ENCODE assay signal across 32 cellular contexts in the genomic region with DNA sequence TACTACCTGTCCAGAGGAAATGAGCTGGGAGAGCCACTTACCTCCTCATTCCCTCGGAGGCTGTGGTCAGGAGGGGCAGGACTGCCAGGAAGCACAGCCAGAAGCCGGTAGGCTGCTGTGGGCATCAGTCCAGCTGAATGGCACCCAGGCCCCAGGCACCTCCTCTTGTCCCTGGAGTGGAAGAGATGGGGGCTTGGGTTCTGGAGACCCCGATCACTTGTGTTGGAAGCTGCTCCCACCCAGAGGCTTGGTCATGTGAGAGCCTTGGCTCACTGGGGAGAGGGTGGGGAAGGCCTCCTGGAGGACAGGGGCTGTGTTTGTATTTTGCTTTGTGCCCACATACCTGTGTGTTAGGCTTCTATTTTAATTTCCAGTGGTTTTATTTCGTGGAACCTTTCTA.
"Had no signal": no experiment of that assay in that cellular context is flagged by ENCODE, and none has a peak within 500 bp of the region (broad histone marks: within the 10 kb centered on the region; RNA-seq: fewer than 3 reads in every experiment).

No MANE protein-coding gene starts in this region.

- H3K36me3 ChIP-seq: adrenal gland, ascending aorta, cardiac muscle cell had no signal

- H3K4me1 ChIP-seq: adrenal gland, ascending aorta had no signal

- H3K27me3 ChIP-seq: adrenal gland, ascending aorta, cardiac muscle cell had no signal

- H3K9me3 ChIP-seq: adrenal gland, ascending aorta had no signal

- ATAC-seq: activated CD8-positive, alpha-beta T cell treated with anti-CD3 and anti-CD28 coated beads for 36 hours; activated naive CD4-positive, alpha-beta T cell treated with anti-CD3 and anti-CD28 coated beads, Interleukin-2, amount 50 U/mL, for 72 hours; activated T-cell treated with anti-CD3 and anti-CD28 coated beads, Interleukin-2, amount 50 U/mL, for 4 hours; activated T-cell treated with anti-CD3 and anti-CD28 coated beads, Interleukin-2, amount 50 U/mL, for 72 hours; activated T-helper 17 cell treated with anti-CD3 and anti-CD28 coated beads, Interleukin-2, amount 50 U/mL, for 72 hours had no signal

- H3K27ac ChIP-seq: adrenal gland, ascending aorta, cardiac muscle cell, VCaP had no signal

- H3K4me3 ChIP-seq: adrenal gland, ascending aorta, cardiac muscle cell had no signal

- FAIRE-seq: bronchial epithelial cell, TTC549 had no signal

- DNase-seq: activated B cell treated with CpG ODN at 0.5 μM for 24 hours; activated CD4-positive, alpha-beta memory T cell treated with anti-CD3 and anti-CD28 coated beads for 36 hours; activated CD4-positive, alpha-beta T cell treated with anti-CD3 and anti-CD28 coated beads for 4 hours; activated CD4-positive, alpha-beta T cell treated with anti-CD3 and anti-CD28 coated beads, Interleukin-2, amount 10 ng/mL, durations not matched to agents 24 days and 14 days; activated CD4-positive, alpha-beta T cell treated with anti-CD3 and anti-CD28 coated beads, Interleukin-2, amount 50 U/mL, for 1 hour; activated CD4-positive, alpha-beta T cell treated with anti-CD3 and anti-CD28 coated beads, Interleukin-2, amount 50 U/mL, for 4 hours; activated CD4-positive, CD25-positive, alpha-beta regulatory T cell treated with anti-CD3 and anti-CD28 coated beads, Interleukin-2, amount 50 U/mL, for 72 hours; activated CD8-positive, alpha-beta memory T cell treated with anti-CD3 and anti-CD28 coated beads, Interleukin-2, amount 50 U/mL, for 4 hours; activated CD8-positive, alpha-beta T cell treated with anti-CD3 and anti-CD28 coated beads for 36 hours; activated effector memory CD4-positive, alpha-beta T cell treated with anti-CD3 and anti-CD28 coated beads, Interleukin-2, amount 50 U/mL, for 16 hours; activated gamma-delta T cell treated with Interleukin-2 at 50 U/mL for 16 hours; activated naive CD4-positive, alpha-beta T cell; activated naive CD4-positive, alpha-beta T cell treated with anti-CD3 and anti-CD28 coated beads for 36 hours; activated naive CD4-positive, alpha-beta T cell treated with anti-CD3 and anti-CD28 coated beads, Interleukin-2, amount 50 U/mL, for 16 hours; activated naive CD8-positive, alpha-beta T cell treated with anti-CD3 and anti-CD28 coated beads for 36 hours; activated T-cell treated with anti-CD3 and anti-CD28 coated beads for 4 hours; activated T-cell treated with anti-CD3 and anti-CD28 coated beads, Interleukin-2, amount 50 U/mL, for 1 hour; activated T-cell treated with anti-CD3 and anti-CD28 coated beads, Interleukin-2, amount 50 U/mL, for 4 hours; activated T-cell treated with anti-CD3 and anti-CD28 coated beads, Interleukin-2, amount 50 U/mL, for 72 hours; adrenal gland; amniotic stem cell; cerebellar nuclear complex; T-helper 1 cell; T-helper 2 cell; T-helper 9 cell had no signal
